ENCODE assay signal across 8 cellular contexts in genomic region chr11:2944953-2945756, GRCh38. TPM values are rescaled to one million over a fixed set of nuclear protein-coding genes. Genes with fewer than 3 reads are reported as not detected.
A peak's percentile ranks its signal among the peaks of the same experiment; 100 is the strongest.
DNase-seq lines count a peak whose midpoint lies in the region; ATAC-seq, FAIRE-seq and TF ChIP-seq lines count a peak whose summit lies in the region.

No MANE protein-coding gene starts in this region.

- no peak for TF ChIP-seq POLR2A in endothelial cell of umbilical vein (IDR thresholded peaks at IDR 0.05; ENCODE audit: low read depth, low read length)

- H3K4ac ChIP-seq in mesenchymal stem cell (ENCODE audit: low read depth in 1 of 2, low read length in 2 of 2), result no peak overlapping the region

- 47% methylated on average over 16 of the region's 18 CpGs for WGBS in mesenchymal stem cell

- no peaks in the 10 kb centered on the region for H4K20me1 ChIP-seq in endothelial cell of umbilical vein (replicated peaks; ENCODE audit: control insufficient read depth, extremely low read depth, insufficient read depth, low read length)

- no peak overlapping the region for H3K4me3 ChIP-seq in endothelial cell of umbilical vein (replicated peaks in 1 of 3; ENCODE audit: insufficient read depth in 1 of 3, low read depth in 1 of 3, low read length in 3 of 3)
- peak overlapping the region in 1 of 2 experiments; percentile 75 for H3K4me3 ChIP-seq in mesenchymal stem cell (ENCODE audit: insufficient read depth in 1 of 2, low read depth in 1 of 2, low read length in 2 of 2)

- H3K23ac ChIP-seq in mesenchymal stem cell (ENCODE audit: low read length in 2 of 2), result no peak overlapping the region

- H3K18ac ChIP-seq in mesenchymal stem cell (ENCODE audit: low read depth in 1 of 2, low read length in 2 of 2), result peak overlapping the region; percentile 46 to 70

- DNase-seq in ELR (ENCODE audit: low read depth), result peak; percentile 59
- peak; percentile 90 for DNase-seq in activated CD4-positive, alpha-beta T cell treated with anti-CD3 and anti-CD28 coated beads, Interleukin-2, amount 10 ng/mL, durations not matched to agents 24 days and 14 days
- peak; percentile 83 for DNase-seq in endothelial cell of umbilical vein (ENCODE audit: low read depth, low spot score)
- peak; percentile 92 for DNase-seq in mesenchymal stem cell
- no peak for DNase-seq in stimulated activated naive B cell treated with anti-CD40 and anti-IgM and Interleukin-4, amounts not matched to agents 10 μg/mL and 1 μg/mL and 100 μg/mL, for 72 hours
- DNase-seq in NCI-H524 (lab: John Stamatoyannopoulos, UW), result no peak

- dilution Hi-C loops in endothelial cell of umbilical vein (cut with MboI; ENCODE audit: extremely low pct_ligation_motif_present, low sequenced_read_pairs), result no loop called here

- H3K36me3 ChIP-seq in endothelial cell of umbilical vein (ENCODE audit: control insufficient read depth in 2 of 2, extremely low read depth in 1 of 2, insufficient read depth in 2 of 2, low read length in 2 of 2), result peaks cover 21 to 36% of the 10 kb centered on the region in 2 experiments
- peaks cover 41 to 60% of the 10 kb centered on the region in 2 experiments for H3K36me3 ChIP-seq in mesenchymal stem cell (ENCODE audit: control insufficient read depth in 1 of 2, insufficient read depth in 2 of 2, low read depth in 1 of 2, low read length in 2 of 2)

- peaks cover 47% of the 10 kb centered on the region for H3K36me3 Mint-ChIP-seq in activated CD4-positive, alpha-beta T cell treated with anti-CD3 and anti-CD28 coated beads, Interleukin-2, amount 10 ng/mL, durations not matched to agents 24 days and 14 days (ENCODE audit: low read depth)
- peaks cover 25 to 62% of the 10 kb centered on the region in 2 donors for H3K36me3 Mint-ChIP-seq in stimulated activated naive B cell treated with anti-CD40 and anti-IgM and Interleukin-4, amounts not matched to agents 10 μg/mL and 1 μg/mL and 100 μg/mL, for 72 hours

- H3K4me2 ChIP-seq in endothelial cell of umbilical vein (ENCODE audit: insufficient read depth, low read length), result no peak overlapping the region
- peak overlapping the region; percentile 41 for H3K4me2 ChIP-seq in mesenchymal stem cell (ENCODE audit: low read length, poor library complexity, severe bottlenecking)

- no peak overlapping the region for H2BK5ac ChIP-seq in mesenchymal stem cell (ENCODE audit: low read depth, low read length, poor library complexity, severe bottlenecking)

- no peaks in the 10 kb centered on the region for H3K9me1 ChIP-seq in endothelial cell of umbilical vein (replicated peaks; ENCODE audit: control insufficient read depth, extremely low read depth, insufficient read depth, low read length)

- peak overlapping the region; percentile 5 for H3K4me3 Mint-ChIP-seq in activated CD4-positive, alpha-beta T cell treated with anti-CD3 and anti-CD28 coated beads, Interleukin-2, amount 10 ng/mL, durations not matched to agents 24 days and 14 days
- no peak overlapping the region for H3K4me3 Mint-ChIP-seq in stimulated activated naive B cell treated with anti-CD40 and anti-IgM and Interleukin-4, amounts not matched to agents 10 μg/mL and 1 μg/mL and 100 μg/mL, for 72 hours

- H3K79me2 ChIP-seq in endothelial cell of umbilical vein (ENCODE audit: control insufficient read depth, insufficient read depth, low read length), result peaks cover 15% of the 10 kb centered on the region

- H4K8ac ChIP-seq in mesenchymal stem cell (ENCODE audit: low read length), result no peak overlapping the region

- intact Hi-C loops in activated CD4-positive, alpha-beta T cell treated with anti-CD3 and anti-CD28 coated beads, Interleukin-2, amount 10 ng/mL, durations not matched to agents 24 days and 14 days (cut with micrococcal nuclease), result loop anchor here (5.0 kb wide), 1 partner anchor 42 kb away; no protein-coding TSS in a partner anchor
- intact Hi-C loops in endothelial cell of umbilical vein (cut with micrococcal nuclease), result loop anchor here (1.0 kb wide), 1 partner anchor 12 kb away; no protein-coding TSS in a partner anchor

- H3K9me3 Mint-ChIP-seq in activated CD4-positive, alpha-beta T cell treated with anti-CD3 and anti-CD28 coated beads, Interleukin-2, amount 10 ng/mL, durations not matched to agents 24 days and 14 days, result no peaks in the 10 kb centered on the region
- no peaks in the 10 kb centered on the region for H3K9me3 Mint-ChIP-seq in stimulated activated naive B cell treated with anti-CD40 and anti-IgM and Interleukin-4, amounts not matched to agents 10 μg/mL and 1 μg/mL and 100 μg/mL, for 72 hours

- FAIRE-seq in endothelial cell of umbilical vein (lab: Jason Lieb, UNC), result peak; percentile 91

- CTCF ChIA-PET in endothelial cell of umbilical vein (lab: Charles Lee), result interaction anchor here (0.7 to 1.9 kb wide), 15 partner anchors 8 to 464 kb away, joined by 3 to 18 read pairs (median 4); no protein-coding TSS in a partner anchor

- peak in 1 of 2 donors; percentile 10 for ATAC-seq in stimulated activated naive B cell treated with anti-CD40 and anti-IgM and Interleukin-4, amounts not matched to agents 10 μg/mL and 1 μg/mL and 100 μg/mL, for 72 hours (replicated peaks)
- no peak for ATAC-seq in GM19395 (IDR thresholded peaks at IDR 0.05; ENCODE audit: unreplicated experiment)
- no peak for ATAC-seq in HG02642 (IDR thresholded peaks at IDR 0.05; ENCODE audit: poor library complexity, unreplicated experiment)

- no peaks in the 10 kb centered on the region for H3K27me3 ChIP-seq in endothelial cell of umbilical vein (ENCODE audit: control insufficient read depth in 2 of 2, insufficient read depth in 2 of 2, low read length in 2 of 2)
- no peaks in the 10 kb centered on the region for H3K27me3 ChIP-seq in mesenchymal stem cell (ENCODE audit: control insufficient read depth in 1 of 2, insufficient read depth in 1 of 2, low read length in 2 of 2)

- H2BK120ac ChIP-seq in mesenchymal stem cell (ENCODE audit: low read depth, low read length), result peak overlapping the region; percentile 13

- H3K4me1 Mint-ChIP-seq in activated CD4-positive, alpha-beta T cell treated with anti-CD3 and anti-CD28 coated beads, Interleukin-2, amount 10 ng/mL, durations not matched to agents 24 days and 14 days, result peaks cover 31% of the 10 kb centered on the region
- peaks cover 15 to 26% of the 10 kb centered on the region in 2 donors for H3K4me1 Mint-ChIP-seq in stimulated activated naive B cell treated with anti-CD40 and anti-IgM and Interleukin-4, amounts not matched to agents 10 μg/mL and 1 μg/mL and 100 μg/mL, for 72 hours

- peaks cover 34% of the 10 kb centered on the region for H3K79me1 ChIP-seq in mesenchymal stem cell (replicated peaks; ENCODE audit: low read length, poor library complexity, severe bottlenecking)

- TF ChIP-seq CTCF in endothelial cell of umbilical vein (IDR thresholded peaks at IDR 0.05; ENCODE audit: extremely low read depth in 1 of 2, insufficient read depth in 1 of 2, low read depth in 1 of 2, low read length in 2 of 2), result no peak

- H3K27ac ChIP-seq in endothelial cell of umbilical vein (ENCODE audit: insufficient read depth, low read depth, low read length) (no peak overlapping the region), mesenchymal stem cell (ENCODE audit: low read length, poor library complexity, severe bottlenecking) (peak overlapping the region; percentile 56)

- H3K14ac ChIP-seq in mesenchymal stem cell (ENCODE audit: low read length in 2 of 2), result no peak overlapping the region

- no peak overlapping the region for H2BK15ac ChIP-seq in mesenchymal stem cell (ENCODE audit: low read depth, poor library complexity, severe bottlenecking)

- H2AFZ ChIP-seq in endothelial cell of umbilical vein (ENCODE audit: low read depth, low read length) (no peak overlapping the region), mesenchymal stem cell (ENCODE audit: low read depth, low read length) (no peak overlapping the region)

- no TSS peak for BruUV-seq in endothelial cell of umbilical vein (replicated peaks; lab: Mats Ljungman, UMichigan)

- H3K27ac Mint-ChIP-seq in activated CD4-positive, alpha-beta T cell treated with anti-CD3 and anti-CD28 coated beads, Interleukin-2, amount 10 ng/mL, durations not matched to agents 24 days and 14 days, result peak overlapping the region; percentile 51
- H3K27ac Mint-ChIP-seq in stimulated activated naive B cell treated with anti-CD40 and anti-IgM and Interleukin-4, amounts not matched to agents 10 μg/mL and 1 μg/mL and 100 μg/mL, for 72 hours, result peak overlapping the region; percentile 59

- no peaks in the 10 kb centered on the region for H3K27me3 Mint-ChIP-seq in activated CD4-positive, alpha-beta T cell treated with anti-CD3 and anti-CD28 coated beads, Interleukin-2, amount 10 ng/mL, durations not matched to agents 24 days and 14 days
- H3K27me3 Mint-ChIP-seq in stimulated activated naive B cell treated with anti-CD40 and anti-IgM and Interleukin-4, amounts not matched to agents 10 μg/mL and 1 μg/mL and 100 μg/mL, for 72 hours, result no peaks in the 10 kb centered on the region

- no peaks in the 10 kb centered on the region for H3K9me3 ChIP-seq in endothelial cell of umbilical vein (replicated peaks; ENCODE audit: control insufficient read depth, insufficient read depth, low read length)
- no peaks in the 10 kb centered on the region for H3K9me3 ChIP-seq in mesenchymal stem cell (ENCODE audit: control insufficient read depth, low read length)

- H2AK5ac ChIP-seq in mesenchymal stem cell (ENCODE audit: low read length, severe bottlenecking), result no peak overlapping the region

- H3K9ac ChIP-seq in endothelial cell of umbilical vein (replicated peaks; ENCODE audit: extremely low read depth, insufficient read depth, low read length), result no peak overlapping the region
- H3K9ac ChIP-seq in mesenchymal stem cell (ENCODE audit: low read length), result peak overlapping the region; percentile 86

- no peak overlapping the region for H4K91ac ChIP-seq in mesenchymal stem cell (ENCODE audit: low read length)

- H2BK12ac ChIP-seq in mesenchymal stem cell (ENCODE audit: low read length in 2 of 2), result peak overlapping the region in 1 of 2 experiments; percentile 22

- POLR2A ChIA-PET in endothelial cell of umbilical vein (lab: Charles Lee), result interaction anchor here (0.6 to 1.8 kb wide), 5 partner anchors 11 to 47 kb away, joined by 3 to 8 read pairs (median 4); partner anchors contain the start of genes NAP1L4 and PHLDA2

- H3K4me1 ChIP-seq in endothelial cell of umbilical vein (ENCODE audit: control insufficient read depth, extremely low read depth, insufficient read depth, low read length) (peaks cover 11% of the 10 kb centered on the region), mesenchymal stem cell (ENCODE audit: control insufficient read depth, insufficient read depth, low read depth, low read length) (peaks cover 50% of the 10 kb centered on the region)

RNA-seq across cellular contexts. Expression of gene PHLDA2, which starts 15.9 kb away (rescaled TPM):
- 25.5 and 26.7 TPM in 2 replicates for total RNA-seq in activated CD4-positive, alpha-beta T cell treated with anti-CD3 and anti-CD28 coated beads, Interleukin-2, amount 10 ng/mL, durations not matched to agents 24 days and 14 days
- total RNA-seq in endothelial cell of umbilical vein, result 44.5 and 51.5 TPM in 2 replicates
- 38.5 and 45.6 TPM in 2 replicates for polyA plus RNA-seq in endothelial cell of umbilical vein
- 20.7 and 42.6 TPM in 2 replicates for polyA plus RNA-seq in endothelial cell of umbilical vein (2011; cell fraction: cytosol; rRNA removed)
- 9.4 and 13.0 TPM in 2 replicates for polyA plus RNA-seq in endothelial cell of umbilical vein (2011; cell fraction: nucleus; rRNA removed)
- 36.8 and 57.9 TPM in 2 replicates for polyA plus RNA-seq in endothelial cell of umbilical vein (2012)
- polyA minus RNA-seq in endothelial cell of umbilical vein, result 3.8 and 5.2 TPM in 2 replicates
- polyA minus RNA-seq in endothelial cell of umbilical vein (2011; cell fraction: cytosol; rRNA and poly(A)+ RNA removed), result 76.2 TPM
- polyA minus RNA-seq in endothelial cell of umbilical vein (2011; cell fraction: nucleus; rRNA and poly(A)+ RNA removed), result 4.0 and 13.1 TPM in 2 replicates
- 272 TPM for polyA plus RNA-seq in mesenchymal stem cell (2013, experiment 1 of 2)
- polyA plus RNA-seq in mesenchymal stem cell (2013, experiment 2 of 2), result 276 TPM

RNA-seq across cellular contexts. Expression of gene NAP1L4, which starts 47.0 kb away (rescaled TPM):
- 263 and 272 TPM in 2 replicates for total RNA-seq in activated CD4-positive, alpha-beta T cell treated with anti-CD3 and anti-CD28 coated beads, Interleukin-2, amount 10 ng/mL, durations not matched to agents 24 days and 14 days
- 173 and 177 TPM in 2 replicates for total RNA-seq in endothelial cell of umbilical vein
- polyA plus RNA-seq in endothelial cell of umbilical vein, result 68.0 and 100.0 TPM in 2 replicates
- polyA plus RNA-seq in endothelial cell of umbilical vein (2011; cell fraction: cytosol; rRNA removed), result 112 and 117 TPM in 2 replicates
- polyA plus RNA-seq in endothelial cell of umbilical vein (2011; cell fraction: nucleus; rRNA removed), result 169 and 178 TPM in 2 replicates
- 140 and 147 TPM in 2 replicates for polyA plus RNA-seq in endothelial cell of umbilical vein (2012)
- 71.5 and 73.7 TPM in 2 replicates for polyA minus RNA-seq in endothelial cell of umbilical vein
- polyA minus RNA-seq in endothelial cell of umbilical vein (2011; cell fraction: cytosol; rRNA and poly(A)+ RNA removed), result 52.2 TPM
- 75.3 and 108 TPM in 2 replicates for polyA minus RNA-seq in endothelial cell of umbilical vein (2011; cell fraction: nucleus; rRNA and poly(A)+ RNA removed)
- 67.4 TPM for polyA plus RNA-seq in mesenchymal stem cell (2013, experiment 1 of 2)
- 68.8 TPM for polyA plus RNA-seq in mesenchymal stem cell (2013, experiment 2 of 2)

RNA-seq across cellular contexts. Expression of gene CDKN1C, which starts 59.6 kb away (rescaled TPM):
- 1.8 and 2.0 TPM in 2 replicates for total RNA-seq in activated CD4-positive, alpha-beta T cell treated with anti-CD3 and anti-CD28 coated beads, Interleukin-2, amount 10 ng/mL, durations not matched to agents 24 days and 14 days
- 5.2 and 9.0 TPM in 2 replicates for total RNA-seq in endothelial cell of umbilical vein
- 4.1 and 6.6 TPM in 2 replicates for polyA plus RNA-seq in endothelial cell of umbilical vein
- polyA plus RNA-seq in endothelial cell of umbilical vein (2011; cell fraction: cytosol; rRNA removed), result 1.6 and 2.5 TPM in 2 replicates
- 1.9 TPM in 2 replicates for polyA plus RNA-seq in endothelial cell of umbilical vein (2011; cell fraction: nucleus; rRNA removed)
- 0.99 and 2.3 TPM in 2 replicates for polyA plus RNA-seq in endothelial cell of umbilical vein (2012)
- polyA minus RNA-seq in endothelial cell of umbilical vein, result 1.4 and 2.4 TPM in 2 replicates
- polyA minus RNA-seq in endothelial cell of umbilical vein (2011; cell fraction: cytosol; rRNA and poly(A)+ RNA removed), result 55.3 TPM
- 0.63 and 2.2 TPM in 2 replicates for polyA minus RNA-seq in endothelial cell of umbilical vein (2011; cell fraction: nucleus; rRNA and poly(A)+ RNA removed)
- 29.4 TPM for polyA plus RNA-seq in mesenchymal stem cell (2013, experiment 1 of 2)
- polyA plus RNA-seq in mesenchymal stem cell (2013, experiment 2 of 2), result 31.0 TPM

Comparison
In these comparisons a context has a peak if more than half of its experiments do, and no peak if none do; other contexts are left out.
1. DNase-seq: peak in ELR (single experiment), activated CD4-positive, alpha-beta T cell treated with anti-CD3 and anti-CD28 coated beads, Interleukin-2, amount 10 ng/mL, durations not matched to agents 24 days and 14 days (single experiment), endothelial cell of umbilical vein (single experiment) and mesenchymal stem cell (single experiment); none in stimulated activated naive B cell treated with anti-CD40 and anti-IgM and Interleukin-4, amounts not matched to agents 10 μg/mL and 1 μg/mL and 100 μg/mL, for 72 hours (single experiment) and NCI-H524 (0 of 2).